8 cellular contexts compared by ENCODE assay signal in the genomic region with DNA sequence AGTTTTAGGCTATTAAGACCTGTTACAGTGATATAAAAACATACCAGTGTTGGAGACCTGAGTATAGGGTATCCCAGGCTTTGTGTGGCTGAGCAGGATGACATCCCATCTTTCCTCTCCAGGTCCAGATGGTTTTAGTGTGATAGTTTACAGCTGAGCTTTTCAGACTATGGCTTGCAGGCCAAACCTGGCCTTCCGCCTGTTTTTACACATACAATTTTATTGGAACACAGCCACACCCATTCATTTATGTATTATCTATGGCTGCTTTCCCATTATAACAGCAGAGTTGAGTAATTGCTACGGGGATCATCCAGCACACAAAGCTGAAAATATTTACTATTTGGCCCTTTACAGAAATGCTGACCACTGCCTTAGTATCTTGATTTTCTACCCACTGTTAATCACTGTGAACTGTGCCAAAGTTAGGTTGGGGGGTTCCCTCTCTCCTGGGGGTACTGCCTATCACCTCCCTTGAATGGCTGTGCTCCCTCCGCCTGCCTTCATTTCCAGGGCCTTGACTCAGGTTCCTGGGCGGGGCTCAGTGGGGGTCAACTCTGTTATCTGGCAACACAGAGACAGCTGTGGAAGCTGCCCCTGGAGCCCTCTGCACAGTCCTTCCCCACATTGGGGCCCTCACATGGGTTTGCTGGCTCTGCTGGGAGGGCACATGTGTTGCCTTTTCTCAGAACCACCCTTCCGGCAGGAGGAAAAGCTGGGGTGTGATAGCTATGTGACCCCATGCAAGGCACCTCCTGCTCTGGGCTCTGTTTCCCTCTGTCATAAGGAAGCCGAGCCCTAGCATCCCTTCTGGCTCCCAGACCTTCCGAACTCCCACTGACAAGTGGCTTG. TPM values are rescaled to one million over a fixed set of nuclear protein-coding genes. Genes with fewer than 3 reads are reported as not detected.
DNase-seq lines count a peak whose midpoint lies in the region; ATAC-seq and TF ChIP-seq lines count a peak whose summit lies in the region.

No MANE protein-coding gene starts in this region.

- H3K27me3 ChIP-seq in HL-60 (ENCODE audit: insufficient read depth, poor library complexity, severe bottlenecking) (no peaks in the 10 kb centered on the region), cardiac muscle cell (no peaks in the 10 kb centered on the region), sigmoid colon (no peaks in the 10 kb centered on the region), H9 (ENCODE audit: insufficient read depth, low read length) (no peaks in the 10 kb centered on the region)

- no peak for ATAC-seq in HG02798 (IDR thresholded peaks at IDR 0.05; ENCODE audit: poor library complexity, unreplicated experiment)
- no peak for ATAC-seq in HG03097 (IDR thresholded peaks at IDR 0.05; ENCODE audit: low FRiP score, unreplicated experiment)

- 55 to 67% methylated on average over 7 of the region's 7 CpGs for WGBS in sigmoid colon, 2 donors
- no CpG with 5 or more reads among the region's 7 CpGs for WGBS in H9 (ENCODE audit: extremely low coverage, insufficient read length, low lambda C conversion rate)

- H4K91ac ChIP-seq in H9 (ENCODE audit: insufficient read length, low read depth, low read length), result no peak overlapping the region

- no peak overlapping the region for H2AK5ac ChIP-seq in H9 (ENCODE audit: insufficient read length, low read length)

- H3K4me1 ChIP-seq in cardiac muscle cell (ENCODE audit: low read depth) (peaks cover 6% of the 10 kb centered on the region), sigmoid colon (peaks cover 0 to 59% (median 55%) of the 10 kb centered on the region in 4 donors), H9 (ENCODE audit: insufficient read depth, low read length) (no peaks in the 10 kb centered on the region)

- no peaks in the 10 kb centered on the region for H3K36me3 ChIP-seq in cardiac muscle cell
- H3K36me3 ChIP-seq in sigmoid colon, result no peaks in the 10 kb centered on the region

- no peak overlapping the region for H2BK120ac ChIP-seq in H9 (ENCODE audit: low read depth, low read length, poor library complexity, severe bottlenecking)

- no peak overlapping the region for H3T11ph ChIP-seq in H9 (ENCODE audit: low read length)

- DNase-seq in HL-60 (ENCODE audit: low read depth in 1 of 2, low spot score in 1 of 2) (peak; percentile 57 to 60), cardiac muscle cell (ENCODE audit: low read depth in 1 of 2, low spot score in 1 of 2) (peak in 1 of 2 donors; percentile 92), sigmoid colon (peak; percentile 82), H9 (no peak)
- no peak for DNase-seq in activated T-helper 2 cell treated with anti-CD3 and anti-CD28 coated beads, Interferon-gamma antibody, Interleukin-2, Interleukin-4, amounts not matched to agents 10 μg/mL and 5 μg/mL and 100 μg/mL, durations not matched to agents 14 hours and 24 hours and 36 hours (ENCODE audit: low spot score)
- no peak for DNase-seq in stimulated activated CD4-positive, alpha-beta T cell treated with anti-CD3 and anti-CD28 coated beads, Interleukin-12 subunit alpha, Interleukin-12 subunit beta, amount 100 ng/mL, for 4 hours

- peaks cover 3% of the 10 kb centered on the region for H3K79me1 ChIP-seq in H9 (ENCODE audit: insufficient read depth, low read depth, low read length, poor library complexity, severe bottlenecking)

- H4K8ac ChIP-seq in H9 (replicated peaks; ENCODE audit: insufficient read length, low read depth, low read length), result no peak overlapping the region

- H3K79me2 ChIP-seq in H9 (ENCODE audit: insufficient read depth, low read length), result no peaks in the 10 kb centered on the region

- H3K9me3 Mint-ChIP-seq in activated T-helper 2 cell treated with anti-CD3 and anti-CD28 coated beads, Interferon-gamma antibody, Interleukin-2, Interleukin-4, amounts not matched to agents 10 μg/mL and 5 μg/mL and 100 μg/mL, durations not matched to agents 14 hours and 24 hours and 36 hours, result peaks cover 10% of the 10 kb centered on the region
- no peaks in the 10 kb centered on the region; a peak in 1 of 5 replicates for H3K9me3 Mint-ChIP-seq in H9

- H4K5ac ChIP-seq in H9 (ENCODE audit: insufficient read length, low read depth, low read length), result no peak overlapping the region

- H3K9me3 ChIP-seq in cardiac muscle cell (ENCODE audit: low read depth) (no peaks in the 10 kb centered on the region), sigmoid colon (no peaks in the 10 kb centered on the region), H9 (ENCODE audit: control insufficient read depth, low read depth, low read length) (no peaks in the 10 kb centered on the region)

- H3K4me1 Mint-ChIP-seq in activated T-helper 2 cell treated with anti-CD3 and anti-CD28 coated beads, Interferon-gamma antibody, Interleukin-2, Interleukin-4, amounts not matched to agents 10 μg/mL and 5 μg/mL and 100 μg/mL, durations not matched to agents 14 hours and 24 hours and 36 hours (ENCODE audit: low read depth), result peaks cover 80% of the 10 kb centered on the region
- H3K4me1 Mint-ChIP-seq in H9, result peaks cover 32 to 44% of the 10 kb centered on the region in 2 experiments

- H3K23me2 ChIP-seq in H9 (ENCODE audit: insufficient read length, low read depth, low read length, poor library complexity, severe bottlenecking), result no peaks in the 10 kb centered on the region

- intact Hi-C loops in activated T-helper 2 cell treated with anti-CD3 and anti-CD28 coated beads, Interferon-gamma antibody, Interleukin-2, Interleukin-4, amounts not matched to agents 10 μg/mL and 5 μg/mL and 100 μg/mL, durations not matched to agents 14 hours and 24 hours and 36 hours (cut with micrococcal nuclease), result loop anchor here (2.0 kb wide), 2 partner anchors 13 to 39 kb away; no protein-coding TSS in a partner anchor
- intact Hi-C loops in sigmoid colon (cut with DNase I), result loop anchor here (1.0 kb wide), 1 partner anchor 43 kb away; a partner anchor contains a TSS

- H3K4me3 ChIP-seq in HL-60 (replicated peaks; ENCODE audit: insufficient read depth, low read length) (no peak overlapping the region), cardiac muscle cell (no peak overlapping the region), sigmoid colon (no peak overlapping the region)

- H3K27ac ChIP-seq in HL-60 (replicated peaks), result peak overlapping the region; percentile 76
- peak overlapping the region; percentile 23 for H3K27ac ChIP-seq in cardiac muscle cell
- H3K27ac ChIP-seq in sigmoid colon, result peak overlapping the region; percentile 77 to 90 (median 82)
- H3K27ac ChIP-seq in H9 (ENCODE audit: insufficient read length, low read depth, low read length), result no peak overlapping the region

- no peak overlapping the region for H2AFZ ChIP-seq in H9 (ENCODE audit: low read length)

- peaks cover 63% of the 10 kb centered on the region for H3K36me3 Mint-ChIP-seq in activated T-helper 2 cell treated with anti-CD3 and anti-CD28 coated beads, Interferon-gamma antibody, Interleukin-2, Interleukin-4, amounts not matched to agents 10 μg/mL and 5 μg/mL and 100 μg/mL, durations not matched to agents 14 hours and 24 hours and 36 hours (ENCODE audit: low read depth)
- peaks cover 4 to 10% (median 4%) of the 10 kb centered on the region in 3 experiments; a peak in 4 of 7 replicates for H3K36me3 Mint-ChIP-seq in H9 (ENCODE audit: insufficient read depth in 1 of 3, low read depth in 3 of 3)

- no peak for TF ChIP-seq POLR2A in sigmoid colon (IDR thresholded peaks at IDR 0.05)

- peak overlapping the region; percentile 6 for H3K4me3 Mint-ChIP-seq in activated T-helper 2 cell treated with anti-CD3 and anti-CD28 coated beads, Interferon-gamma antibody, Interleukin-2, Interleukin-4, amounts not matched to agents 10 μg/mL and 5 μg/mL and 100 μg/mL, durations not matched to agents 14 hours and 24 hours and 36 hours (ENCODE audit: low read depth)
- H3K4me3 Mint-ChIP-seq in H9, result no peak overlapping the region

- H3K9ac ChIP-seq in H9 (ENCODE audit: extremely low read depth, insufficient read length, low read length), result no peak overlapping the region

- no peak overlapping the region for H3K18ac ChIP-seq in H9 (ENCODE audit: insufficient read length, low read depth, low read length)

- H2BK15ac ChIP-seq in H9 (ENCODE audit: low read depth, low read length), result no peak overlapping the region

- no peak overlapping the region for H2BK5ac ChIP-seq in H9 (ENCODE audit: insufficient read length, low read length)

- TF ChIP-seq CTCF in HL-60 (IDR thresholded peaks at IDR 0.05; ENCODE audit: insufficient read depth, low read length), result no peak
- no peak for TF ChIP-seq CTCF in cardiac muscle cell (IDR thresholded peaks at IDR 0.05; ENCODE audit: low read depth, low read length)
- TF ChIP-seq CTCF in sigmoid colon (IDR thresholded peaks at IDR 0.05), result no peak
- TF ChIP-seq CTCF in H9 (conservative IDR thresholded peaks at IDR 0.05), result no peak

- no peak overlapping the region for H3K4ac ChIP-seq in H9 (ENCODE audit: low read depth, low read length)

- TF ChIP-seq EP300 in sigmoid colon (IDR thresholded peaks at IDR 0.05), result no peak

- no peaks in the 10 kb centered on the region for H3K27me3 Mint-ChIP-seq in activated T-helper 2 cell treated with anti-CD3 and anti-CD28 coated beads, Interferon-gamma antibody, Interleukin-2, Interleukin-4, amounts not matched to agents 10 μg/mL and 5 μg/mL and 100 μg/mL, durations not matched to agents 14 hours and 24 hours and 36 hours (ENCODE audit: low read depth)
- H3K27me3 Mint-ChIP-seq in H9 (ENCODE audit: low read depth), result no peaks in the 10 kb centered on the region

- no peaks in the 10 kb centered on the region for H4K20me1 ChIP-seq in H9 (ENCODE audit: control insufficient read depth, insufficient read depth, insufficient read length)

- no peak overlapping the region for H2BK12ac ChIP-seq in H9 (ENCODE audit: insufficient read length, low read depth, low read length)

- no peak overlapping the region for H3K23ac ChIP-seq in H9 (ENCODE audit: insufficient read length, low read depth, low read length)

- H3K27ac Mint-ChIP-seq in activated T-helper 2 cell treated with anti-CD3 and anti-CD28 coated beads, Interferon-gamma antibody, Interleukin-2, Interleukin-4, amounts not matched to agents 10 μg/mL and 5 μg/mL and 100 μg/mL, durations not matched to agents 14 hours and 24 hours and 36 hours, result peak overlapping the region; percentile 90
- peak overlapping the region in 1 of 3 experiments; percentile 35; a peak in 1 of 7 replicates for H3K27ac Mint-ChIP-seq in H9

- no peak overlapping the region; the same call in 1 of the 2 replicates for H3K14ac ChIP-seq in H9 (ENCODE audit: insufficient read depth, low read length)

- no peak overlapping the region for H3K56ac ChIP-seq in H9 (ENCODE audit: insufficient read length, low read depth, low read length)

- no peak overlapping the region for H2BK20ac ChIP-seq in H9 (ENCODE audit: low read depth, low read length, poor library complexity, severe bottlenecking)

- H3K4me2 ChIP-seq in H9 (ENCODE audit: insufficient read depth, insufficient read length, low read length), result no peak overlapping the region

RNA-seq across cellular contexts. Expression of a gene that starts 40.3 kb away (rescaled TPM):
- 0.05 TPM in 1 of 2 replicates, not detected in the other for total RNA-seq in activated T-helper 2 cell treated with anti-CD3 and anti-CD28 coated beads, Interferon-gamma antibody, Interleukin-2, Interleukin-4, amounts not matched to agents 10 μg/mL and 5 μg/mL and 100 μg/mL, durations not matched to agents 14 hours and 24 hours and 36 hours
- total RNA-seq in cardiac muscle cell (0.18 TPM in 1 of 2 replicates, not detected in the other), sigmoid colon (under 1 TPM in 1 of 4 donors, not detected in 3; 0.33 TPM), H9 (2021) (0.07 TPM in 1 of 2 replicates, not detected in the other)
- polyA plus RNA-seq in cardiac muscle cell (not detected in 2 replicates), sigmoid colon (under 1 TPM in 1 of 3 donors, not detected in 2; 0.06 TPM)

RNA-seq across cellular contexts. Expression of a gene that starts 43.3 kb away (rescaled TPM):
- 45.4 and 51.1 TPM in 2 replicates for total RNA-seq in activated T-helper 2 cell treated with anti-CD3 and anti-CD28 coated beads, Interferon-gamma antibody, Interleukin-2, Interleukin-4, amounts not matched to agents 10 μg/mL and 5 μg/mL and 100 μg/mL, durations not matched to agents 14 hours and 24 hours and 36 hours
- total RNA-seq in cardiac muscle cell (29.5 and 31.6 TPM in 2 replicates), sigmoid colon (10 to 100 TPM; 22.0 to 29.9 (median 23.9) TPM), H9 (2021) (46.6 and 46.8 TPM in 2 replicates)
- polyA plus RNA-seq in cardiac muscle cell (55.1 and 57.0 TPM in 2 replicates), sigmoid colon (10 to 100 TPM; 12.0 to 67.3 (median 14.1) TPM)

Comparison
In these comparisons a context has a peak if more than half of its experiments do, and no peak if none do; other contexts are left out.
1. DNase-seq: peak in HL-60 (2 of 2) and sigmoid colon (single experiment); none in activated T-helper 2 cell treated with anti-CD3 and anti-CD28 coated beads, Interferon-gamma antibody, Interleukin-2, Interleukin-4, amounts not matched to agents 10 μg/mL and 5 μg/mL and 100 μg/mL, durations not matched to agents 14 hours and 24 hours and 36 hours (single experiment), H9 (single experiment) and stimulated activated CD4-positive, alpha-beta T cell treated with anti-CD3 and anti-CD28 coated beads, Interleukin-12 subunit alpha, Interleukin-12 subunit beta, amount 100 ng/mL, for 4 hours (single experiment).